Comparison of ENCODE assay signal across 15 cellular contexts in the genomic region with DNA sequence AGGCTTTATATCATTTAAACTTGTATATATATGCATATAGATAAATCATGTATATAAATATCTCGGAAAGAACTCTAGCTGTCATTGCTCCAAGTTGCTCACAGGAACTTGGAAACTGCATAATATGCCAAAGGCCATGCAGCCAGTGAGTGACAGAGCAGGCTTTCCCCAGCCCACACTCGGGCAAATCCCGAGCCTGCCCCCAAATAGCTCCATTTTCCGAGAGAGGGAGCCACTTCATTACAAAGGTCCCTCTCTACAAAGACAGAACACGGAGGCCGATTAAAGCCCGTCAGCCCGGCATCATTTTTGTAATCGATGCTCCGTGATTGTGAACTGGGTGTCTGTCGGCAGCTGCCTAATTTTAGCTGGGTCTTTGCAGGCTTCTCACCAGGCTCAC.
"Had no signal": no experiment of that assay in that cellular context is flagged by ENCODE, and none has a peak within 500 bp of the region (broad histone marks: within the 10 kb centered on the region; RNA-seq: fewer than 3 reads in every experiment).

No MANE protein-coding gene starts in this region.

- FAIRE-seq: colon, keratinocyte had no signal

- H3K36me3 ChIP-seq: cardiac muscle cell, lower lobe of right lung, tibial nerve, vagina had no signal

- H3K4me2 ChIP-seq: smooth muscle cell had no signal

- H3K27ac ChIP-seq: cardiac muscle cell, foreskin keratinocyte, lower lobe of right lung, parathyroid adenoma, tibial nerve, vagina had no signal

- ATAC-seq: foreskin keratinocyte; lower lobe of right lung; stimulated activated memory B cell treated with anti-CD40 and anti-IgM and Interleukin-4, amounts not matched to agents 10 μg/mL and 1 μg/mL and 100 μg/mL, for 72 hours had no signal

- H2AFZ ChIP-seq: parathyroid adenoma had no signal

- H3K9ac ChIP-seq: parathyroid adenoma had no signal

- H3K4me3 ChIP-seq: cardiac muscle cell, lower lobe of right lung, smooth muscle cell, tibial nerve, vagina had no signal

- H3K4me1 ChIP-seq: foreskin keratinocyte, parathyroid adenoma, tibial nerve, vagina had no signal

- H3K27me3 ChIP-seq: cardiac muscle cell, vagina had no signal

- H3K79me2 ChIP-seq: parathyroid adenoma had no signal

- DNase-seq: activated CD4-positive, alpha-beta memory T cell treated with anti-CD3 and anti-CD28 coated beads for 36 hours; activated CD8-positive, alpha-beta memory T cell treated with anti-CD3 and anti-CD28 coated beads, Interleukin-2, amount 50 U/mL, for 48 hours; activated naive CD4-positive, alpha-beta T cell treated with Interleukin-2 at 50 U/mL for 16 hours; foreskin keratinocyte; lower lobe of right lung; naive B cell; T1000 had no signal

- H3K9me3 ChIP-seq: lower lobe of right lung, tibial nerve, vagina had no signal
